In genomic region chr17:37489197-37490001, GRCh38 we compare ENCODE assay signal across 8 cellular contexts. TPM values are rescaled to one million over a fixed set of nuclear protein-coding genes. Genes with fewer than 3 reads are reported as not detected.
DNase-seq lines count a peak whose midpoint lies in the region; ATAC-seq, FAIRE-seq and TF ChIP-seq lines count a peak whose summit lies in the region.

TSS of gene DUSP14 (plus strand) at chr17:37489891. CDS start at chr17:37512273, 22,382 bp downstream.

- peak within 1 kb of the TSS; percentile 66 for H3K27ac ChIP-seq in CD4-positive, CD25-positive, alpha-beta regulatory T cell (ENCODE audit: insufficient read depth, low read length, poor library complexity, severe bottlenecking)
- H3K27ac ChIP-seq in endothelial cell of umbilical vein (ENCODE audit: insufficient read depth, low read depth, low read length), result peak within 1 kb of the TSS; percentile 77

- H3K4me1 Mint-ChIP-seq in CD4-positive, CD25-positive, alpha-beta regulatory T cell, result peaks cover 16 to 31% (median 22%) of the 10 kb centered on the region in 4 donors

- no peaks in the 10 kb centered on the region for H3K27me3 ChIP-seq in CD4-positive, CD25-positive, alpha-beta regulatory T cell (ENCODE audit: control insufficient read depth, insufficient read depth, low read length)
- H3K27me3 ChIP-seq in NT2/D1 (ENCODE audit: insufficient read depth, insufficient read length) (no peaks in the 10 kb centered on the region), endothelial cell of umbilical vein (ENCODE audit: control insufficient read depth in 2 of 2, insufficient read depth in 2 of 2, low read length in 2 of 2) (no peaks in the 10 kb centered on the region)

- peak within 1 kb of the TSS; percentile 86 to 90 (median 89) for H3K27ac Mint-ChIP-seq in CD4-positive, CD25-positive, alpha-beta regulatory T cell

- H3K4me2 ChIP-seq in endothelial cell of umbilical vein (ENCODE audit: insufficient read depth, low read length), result peak within 1 kb of the TSS; percentile 94

- H2AFZ ChIP-seq in endothelial cell of umbilical vein (ENCODE audit: low read depth, low read length), result peak within 1 kb of the TSS; percentile 75

- intact Hi-C loops in endothelial cell of umbilical vein (cut with micrococcal nuclease), result loop anchor here (2.0 to 5.0 kb wide), 2 partner anchors 51 to 118 kb away; partner anchors contain the start of gene SYNRG

- H3K36me3 Mint-ChIP-seq in CD4-positive, CD25-positive, alpha-beta regulatory T cell, result no peaks in the 10 kb centered on the region

- TF ChIP-seq CTCF in endothelial cell of umbilical vein (IDR thresholded peaks at IDR 0.05; ENCODE audit: extremely low read depth in 1 of 2, insufficient read depth in 1 of 2, low read depth in 1 of 2, low read length in 2 of 2), result no peak

- FAIRE-seq in endothelial cell of umbilical vein (lab: Jason Lieb, UNC), result no peak

- H3K4me3 ChIP-seq in CD4-positive, CD25-positive, alpha-beta regulatory T cell (ENCODE audit: low read depth, low read length), result peak within 1 kb of the TSS; percentile 65
- H3K4me3 ChIP-seq in NT2/D1 (ENCODE audit: insufficient read length, low read depth) (peak within 1 kb of the TSS; percentile 67), endothelial cell of umbilical vein (replicated peaks in 1 of 3; ENCODE audit: insufficient read depth in 1 of 3, low read depth in 1 of 3, low read length in 3 of 3) (peak within 1 kb of the TSS; percentile 48 to 82 (median 65))

- H3K9ac ChIP-seq in NT2/D1 (ENCODE audit: insufficient read length, low read depth) (peak within 1 kb of the TSS; percentile 88), endothelial cell of umbilical vein (replicated peaks; ENCODE audit: extremely low read depth, insufficient read depth, low read length) (peak within 1 kb of the TSS; percentile 83)

- TF ChIP-seq POLR2A in endothelial cell of umbilical vein (IDR thresholded peaks at IDR 0.05; ENCODE audit: low read depth, low read length), result peak; percentile 81

- TSS peak; percentile 18 for BruUV-seq in endothelial cell of umbilical vein (replicated peaks; lab: Mats Ljungman, UMichigan)

- CTCF ChIA-PET in endothelial cell of umbilical vein (lab: Charles Lee), result interaction anchor here (1.0 to 1.5 kb wide), 4 partner anchors 9 to 13 kb away, joined by 3 to 6 read pairs (median 3); no protein-coding TSS in a partner anchor

- peak; percentile 81 to 84 for ATAC-seq in CD4-positive, CD25-positive, alpha-beta regulatory T cell (ENCODE audit: low read depth in 2 of 2)
- ATAC-seq in GM19351 (IDR thresholded peaks at IDR 0.05; ENCODE audit: unreplicated experiment) (peak; percentile 71), HG03565 (IDR thresholded peaks at IDR 0.05; ENCODE audit: unreplicated experiment) (peak; percentile 49)

- H3K4me3 Mint-ChIP-seq in CD4-positive, CD25-positive, alpha-beta regulatory T cell, result peak within 1 kb of the TSS; percentile 91 to 99 (median 93)

- peaks cover 20% of the 10 kb centered on the region for H3K4me1 ChIP-seq in CD4-positive, CD25-positive, alpha-beta regulatory T cell (ENCODE audit: control insufficient read depth, insufficient read depth, low read length, poor library complexity, severe bottlenecking)
- no peaks in the 10 kb centered on the region for H3K4me1 ChIP-seq in NT2/D1 (ENCODE audit: insufficient read depth, insufficient read length)
- H3K4me1 ChIP-seq in endothelial cell of umbilical vein (ENCODE audit: control insufficient read depth, extremely low read depth, insufficient read depth, low read length), result peaks cover 34% of the 10 kb centered on the region

- H3K9me1 ChIP-seq in endothelial cell of umbilical vein (replicated peaks; ENCODE audit: control insufficient read depth, extremely low read depth, insufficient read depth, low read length), result no peaks in the 10 kb centered on the region

- H3K36me3 ChIP-seq in CD4-positive, CD25-positive, alpha-beta regulatory T cell (ENCODE audit: control insufficient read depth, insufficient read depth, low read length), result no peaks in the 10 kb centered on the region
- H3K36me3 ChIP-seq in NT2/D1 (ENCODE audit: insufficient read depth, insufficient read length, low read length) (no peaks in the 10 kb centered on the region), endothelial cell of umbilical vein (ENCODE audit: control insufficient read depth in 2 of 2, extremely low read depth in 1 of 2, insufficient read depth in 2 of 2, low read length in 2 of 2) (no peaks in the 10 kb centered on the region)

- dilution Hi-C loops in endothelial cell of umbilical vein (cut with MboI; ENCODE audit: extremely low pct_ligation_motif_present, low sequenced_read_pairs), result no loop called here

- H3K79me2 ChIP-seq in endothelial cell of umbilical vein (ENCODE audit: control insufficient read depth, insufficient read depth, low read length), result peaks cover 38% of the 10 kb centered on the region

- POLR2A ChIA-PET in endothelial cell of umbilical vein (lab: Charles Lee), result interaction anchor here (0.5 kb wide), 1 partner anchor 49 kb away, joined by 3 read pairs; no protein-coding TSS in a partner anchor

- no peaks in the 10 kb centered on the region for H3K9me3 Mint-ChIP-seq in CD4-positive, CD25-positive, alpha-beta regulatory T cell

- peaks cover 5% of the 10 kb centered on the region for H3K27me3 Mint-ChIP-seq in CD4-positive, CD25-positive, alpha-beta regulatory T cell

- no peaks in the 10 kb centered on the region for H3K9me3 ChIP-seq in CD4-positive, CD25-positive, alpha-beta regulatory T cell (ENCODE audit: control insufficient read depth in 2 of 2, low read length in 2 of 2)
- no peaks in the 10 kb centered on the region for H3K9me3 ChIP-seq in NT2/D1 (ENCODE audit: insufficient read depth, low read length)
- no peaks in the 10 kb centered on the region for H3K9me3 ChIP-seq in endothelial cell of umbilical vein (replicated peaks; ENCODE audit: control insufficient read depth, insufficient read depth, low read length)

- DNase-seq in CD4-positive, CD25-positive, alpha-beta regulatory T cell, result peak; percentile 66 to 79 (median 75)
- no peak for DNase-seq in NT2/D1 (ENCODE audit: low read depth, low spot score)
- DNase-seq in activated CD8-positive, alpha-beta memory T cell treated with anti-CD3 and anti-CD28 coated beads, Interleukin-2, amount 50 U/mL, for 48 hours, result peak; percentile 88
- DNase-seq in endothelial cell of umbilical vein (ENCODE audit: low read depth, low spot score), result peak; percentile 80
- DNase-seq in middle frontal gyrus (ENCODE audit: extremely low spot score, low spot score), result peak; percentile 65
- peak; percentile 62 to 71 for DNase-seq in stimulated activated CD8-positive, alpha-beta memory T cell treated with anti-CD3 and anti-CD28 coated beads, Interleukin-2, amount 100 ng/mL, for 1 hour (ENCODE audit: low read depth in 2 of 2)

- peaks cover 2% of the 10 kb centered on the region for H4K20me1 ChIP-seq in endothelial cell of umbilical vein (replicated peaks; ENCODE audit: control insufficient read depth, extremely low read depth, insufficient read depth, low read length)

TF ChIP-seq in endothelial cell of umbilical vein, 7 proteins besides CTCF, POLR2A, EP300 and RAD21:
- no peak for TF ChIP-seq MYC (IDR thresholded peaks at IDR 0.05; ENCODE audit: low read depth, low read length)
- peak; percentile 56 for TF ChIP-seq POLR2AphosphoS5 (IDR thresholded peaks at IDR 0.05; ENCODE audit: insufficient read depth, low read depth, low read length)

RNA-seq across cellular contexts. Expression of gene DUSP14, which starts in this region (rescaled TPM):
- total RNA-seq in CD4-positive, CD25-positive, alpha-beta regulatory T cell, result 2.4 TPM
- polyA plus RNA-seq in CD4-positive, CD25-positive, alpha-beta regulatory T cell, result 1 to 10 TPM; 4.7 to 9.4 (median 7.7) TPM
- 33.5 and 36.4 TPM in 2 replicates for total RNA-seq in endothelial cell of umbilical vein
- polyA plus RNA-seq in endothelial cell of umbilical vein, result 62.5 and 64.2 TPM in 2 replicates
- polyA plus RNA-seq in endothelial cell of umbilical vein (2011; cell fraction: cytosol; rRNA removed), result 58.9 and 63.2 TPM in 2 replicates
- polyA plus RNA-seq in endothelial cell of umbilical vein (2011; cell fraction: nucleus; rRNA removed), result 33.4 and 35.0 TPM in 2 replicates
- 42.6 and 52.3 TPM in 2 replicates for polyA plus RNA-seq in endothelial cell of umbilical vein (2012)
- polyA minus RNA-seq in endothelial cell of umbilical vein, result 44.1 and 49.4 TPM in 2 replicates
- polyA minus RNA-seq in endothelial cell of umbilical vein (2011; cell fraction: cytosol; rRNA and poly(A)+ RNA removed), result 22.7 TPM
- 16.9 and 20.3 TPM in 2 replicates for polyA minus RNA-seq in endothelial cell of umbilical vein (2011; cell fraction: nucleus; rRNA and poly(A)+ RNA removed)

Comparison
In these comparisons a context has a peak if more than half of its experiments do, and no peak if none do; other contexts are left out.
1. RNA of gene DUSP14 (total RNA-seq): 33.5 to 36.4 TPM in endothelial cell of umbilical vein; 2.4 TPM in CD4-positive, CD25-positive, alpha-beta regulatory T cell (single experiment); every median in the first group is over 10 times any median in the second.
2. Peak in every context shown above with its lines, with median percentiles within 50 percentile points of each other: ATAC-seq and H3K4me3 ChIP-seq.